ENCODE assay signal across 8 cellular contexts in the genomic region with DNA sequence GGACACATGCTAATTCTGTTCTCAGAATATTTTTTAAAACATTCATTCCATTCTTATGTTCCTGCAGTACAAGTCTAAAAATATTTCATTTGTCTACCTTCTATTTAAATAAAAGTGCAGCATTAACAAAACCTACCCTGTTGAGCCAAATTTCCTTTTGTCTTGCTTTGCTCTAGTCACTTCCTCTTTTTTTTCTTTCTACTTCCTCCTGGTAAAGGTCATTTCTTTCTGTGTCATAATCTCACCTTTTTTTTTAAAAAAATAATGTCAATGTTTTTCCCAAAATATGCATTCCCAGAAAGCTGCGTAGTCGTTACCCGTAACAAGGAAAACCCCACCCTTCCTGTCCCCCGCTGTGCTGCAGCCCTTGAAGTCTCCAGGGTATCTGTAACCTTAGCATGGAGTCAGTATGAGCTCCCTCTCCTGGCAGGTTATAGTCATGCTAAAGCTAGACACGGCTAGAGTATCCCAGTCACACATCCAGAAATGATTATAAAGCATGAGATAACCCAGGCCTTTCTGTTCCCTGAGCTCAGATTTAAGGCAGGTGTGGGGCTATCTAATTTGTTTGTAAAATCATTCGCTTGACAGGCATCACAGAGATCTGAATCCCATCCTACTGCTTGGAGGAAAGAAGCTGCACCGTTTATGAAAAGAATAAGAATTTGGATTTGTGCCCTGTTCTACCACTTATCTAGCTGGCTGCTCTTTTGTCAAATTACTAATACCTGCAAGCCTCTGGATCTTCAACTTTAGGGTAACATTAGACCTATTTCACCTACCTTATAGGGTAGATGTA. TPM values are rescaled to one million over a fixed set of nuclear protein-coding genes. Genes with fewer than 3 reads are reported as not detected.
DNase-seq lines count a peak whose midpoint lies in the region; TF ChIP-seq lines count a peak whose summit lies in the region.

No MANE protein-coding gene starts in this region.

- TF ChIP-seq EP300 in tibial nerve (IDR thresholded peaks at IDR 0.05) = peak; percentile 79 to 82

- 33 to 35% methylated on average over 7 of the region's 7 CpGs for WGBS in GM23248 (ENCODE audit: low coverage in 1 of 2, low lambda C conversion rate in 2 of 2, missing lambda C conversion rate in 2 of 2), 2 experiments
- 19 to 22% methylated on average over 7 of the region's 7 CpGs for WGBS in tibial nerve, 2 donors

- H2AFZ ChIP-seq in GM23248 = peak overlapping the region; percentile 44

- H3K27me3 ChIP-seq in GM23248 (replicated peaks; ENCODE audit: insufficient read depth) (no peaks in the 10 kb centered on the region), Peyer's patch (no peaks in the 10 kb centered on the region), neutrophil (no peaks in the 10 kb centered on the region), tibial nerve (no peaks in the 10 kb centered on the region)

- H3K27ac ChIP-seq in GM23248 (no peak overlapping the region), Peyer's patch (peak overlapping the region; percentile 7 to 61 (median 27)), neutrophil (peak overlapping the region; percentile 96), tibial nerve (peak overlapping the region in 1 of 4 donors; percentile 51)

- H3K4me2 ChIP-seq in GM23248 (ENCODE audit: unreplicated experiment) = peak overlapping the region; percentile 17

- no peaks in the 10 kb centered on the region for H3K79me2 ChIP-seq in GM23248 (ENCODE audit: insufficient read depth)

- peaks cover 22% of the 10 kb centered on the region for H3K4me1 ChIP-seq in GM23248 (ENCODE audit: insufficient read depth)
- peaks cover 0 to 15% (median 0%) of the 10 kb centered on the region in 4 donors for H3K4me1 ChIP-seq in Peyer's patch
- H3K4me1 ChIP-seq in neutrophil (ENCODE audit: control insufficient read depth in 1 of 2, insufficient read depth in 1 of 2, low read depth in 1 of 2, low read length in 1 of 2) = peaks cover 47 to 66% of the 10 kb centered on the region in 2 experiments
- H3K4me1 ChIP-seq in tibial nerve = peaks cover 0 to 28% (median 4%) of the 10 kb centered on the region in 4 donors

- H3K9me3 ChIP-seq in GM23248 (ENCODE audit: low read depth) (no peaks in the 10 kb centered on the region), Peyer's patch (no peaks in the 10 kb centered on the region), neutrophil (no peaks in the 10 kb centered on the region), tibial nerve (no peaks in the 10 kb centered on the region)

- peaks cover 7% of the 10 kb centered on the region; the same call in 1 of the 2 replicates for H3F3A ChIP-seq in GM23248 (ENCODE audit: insufficient read depth)

- in situ Hi-C loops in GM23248 (cut with MboI) = no loop called here

- no peaks in the 10 kb centered on the region for H3K27me3 Mint-ChIP-seq in activated T-helper 2 cell treated with anti-CD3 and anti-CD28 coated beads, Interferon-gamma antibody, Interleukin-2, Interleukin-4, amounts not matched to agents 10 μg/mL and 5 μg/mL and 100 μg/mL, durations not matched to agents 14 hours and 24 hours and 36 hours (ENCODE audit: low read depth)

- no peaks in the 10 kb centered on the region for H3K36me3 ChIP-seq in GM23248 (ENCODE audit: low read depth)
- H3K36me3 ChIP-seq in Peyer's patch = no peaks in the 10 kb centered on the region
- H3K36me3 ChIP-seq in neutrophil = no peaks in the 10 kb centered on the region
- no peaks in the 10 kb centered on the region for H3K36me3 ChIP-seq in tibial nerve

- H3K9ac ChIP-seq in GM23248 = no peak overlapping the region; the same call in 1 of the 2 replicates

- H3K4me3 ChIP-seq in GM23248 (0 out of 2 replicates have a peak overlapping the region, but pooled peaks have one; percentile 20), Peyer's patch (peak overlapping the region in 2 of 4 donors; percentile 5 to 25), neutrophil (ENCODE audit: low read depth in 1 of 2, low read length in 1 of 2) (peak overlapping the region; percentile 35 to 38), tibial nerve (peak overlapping the region in 2 of 4 donors; percentile 25 to 29)

- H3K27ac Mint-ChIP-seq in activated T-helper 2 cell treated with anti-CD3 and anti-CD28 coated beads, Interferon-gamma antibody, Interleukin-2, Interleukin-4, amounts not matched to agents 10 μg/mL and 5 μg/mL and 100 μg/mL, durations not matched to agents 14 hours and 24 hours and 36 hours = peak overlapping the region; percentile 71

- no peaks in the 10 kb centered on the region; the same call in 1 of the 2 replicates for H3K9me2 ChIP-seq in GM23248 (ENCODE audit: insufficient read depth)

- TF ChIP-seq CTCF in Peyer's patch (IDR thresholded peaks at IDR 0.05) (peak; percentile 68 to 90 (median 78)), neutrophil (IDR thresholded peaks at IDR 0.05) (peak; percentile 82), tibial nerve (IDR thresholded peaks at IDR 0.05) (peak; percentile 54 to 73 (median 65))

- H3K36me3 Mint-ChIP-seq in activated T-helper 2 cell treated with anti-CD3 and anti-CD28 coated beads, Interferon-gamma antibody, Interleukin-2, Interleukin-4, amounts not matched to agents 10 μg/mL and 5 μg/mL and 100 μg/mL, durations not matched to agents 14 hours and 24 hours and 36 hours (ENCODE audit: low read depth) = peaks cover 5% of the 10 kb centered on the region

- intact Hi-C loops in activated T-helper 2 cell treated with anti-CD3 and anti-CD28 coated beads, Interferon-gamma antibody, Interleukin-2, Interleukin-4, amounts not matched to agents 10 μg/mL and 5 μg/mL and 100 μg/mL, durations not matched to agents 14 hours and 24 hours and 36 hours (cut with micrococcal nuclease) = loop anchor here (1.0 kb wide), 4 partner anchors 10 to 151 kb away; no protein-coding TSS in a partner anchor

- H3K4me3 Mint-ChIP-seq in activated T-helper 2 cell treated with anti-CD3 and anti-CD28 coated beads, Interferon-gamma antibody, Interleukin-2, Interleukin-4, amounts not matched to agents 10 μg/mL and 5 μg/mL and 100 μg/mL, durations not matched to agents 14 hours and 24 hours and 36 hours (ENCODE audit: low read depth) = peak overlapping the region; percentile 62

- peak; percentile 91 for DNase-seq in ELR (ENCODE audit: low read depth)
- DNase-seq in GM23248 = peak; percentile 84
- DNase-seq in KG1 (lab: John Stamatoyannopoulos, UW) = peak; percentile 73
- peak; percentile 52 to 83 (median 59) for DNase-seq in Peyer's patch
- DNase-seq in activated T-helper 2 cell treated with anti-CD3 and anti-CD28 coated beads, Interferon-gamma antibody, Interleukin-2, Interleukin-4, amounts not matched to agents 10 μg/mL and 5 μg/mL and 100 μg/mL, durations not matched to agents 14 hours and 24 hours and 36 hours (ENCODE audit: low spot score) = peak; percentile 53
- peak; percentile 66 for DNase-seq in foreskin melanocyte
- DNase-seq in tibial nerve (ENCODE audit: low spot score in 2 of 2) = peak; percentile 20 to 79

- H3K9me3 Mint-ChIP-seq in activated T-helper 2 cell treated with anti-CD3 and anti-CD28 coated beads, Interferon-gamma antibody, Interleukin-2, Interleukin-4, amounts not matched to agents 10 μg/mL and 5 μg/mL and 100 μg/mL, durations not matched to agents 14 hours and 24 hours and 36 hours = no peaks in the 10 kb centered on the region

- no peak for TF ChIP-seq POLR2A in Peyer's patch (IDR thresholded peaks at IDR 0.05)
- no peak for TF ChIP-seq POLR2A in tibial nerve (IDR thresholded peaks at IDR 0.05)

- H4K20me1 ChIP-seq in GM23248 (ENCODE audit: insufficient read depth) = no peaks in the 10 kb centered on the region

- H3K4me1 Mint-ChIP-seq in activated T-helper 2 cell treated with anti-CD3 and anti-CD28 coated beads, Interferon-gamma antibody, Interleukin-2, Interleukin-4, amounts not matched to agents 10 μg/mL and 5 μg/mL and 100 μg/mL, durations not matched to agents 14 hours and 24 hours and 36 hours (ENCODE audit: low read depth) = peaks cover 36% of the 10 kb centered on the region

RNA-seq across cellular contexts. Expression of a gene that starts 51.1 kb away (rescaled TPM):
- 15.0 and 24.0 TPM in 2 replicates for total RNA-seq in GM23248 (2014; rRNA removed; shearing (Covaris generic))
- polyA plus RNA-seq in GM23248 (2016; fragmentation: Nextera tagmentation; extraction: Ambion mirVana) = 19.4 and 20.1 TPM in 2 replicates
- 10 to 100 TPM; 15.7 to 26.4 (median 20.7) TPM for total RNA-seq in Peyer's patch
- 174 and 182 TPM in 2 replicates for total RNA-seq in activated T-helper 2 cell treated with anti-CD3 and anti-CD28 coated beads, Interferon-gamma antibody, Interleukin-2, Interleukin-4, amounts not matched to agents 10 μg/mL and 5 μg/mL and 100 μg/mL, durations not matched to agents 14 hours and 24 hours and 36 hours
- 10 to 100 TPM; 13.3 to 18.4 (median 16.7) TPM for total RNA-seq in tibial nerve
